In genomic region chr6:25253371-25253770, GRCh38 we compare ENCODE assay signal across 25 cellular contexts. TPM values are rescaled to one million over a fixed set of nuclear protein-coding genes. Genes with fewer than 3 reads are reported as not detected.
DNase-seq lines count a peak whose midpoint lies in the region; ATAC-seq, FAIRE-seq and TF ChIP-seq lines count a peak whose summit lies in the region.
"Had no signal": no experiment of that assay in that cellular context is flagged by ENCODE, and none has a peak within 500 bp of the region (broad histone marks: within the 10 kb centered on the region; RNA-seq: fewer than 3 reads in every experiment).

No MANE protein-coding gene starts in this region.

- DNase-seq in DMS 273 (lab: John Stamatoyannopoulos, UW; ENCODE audit: unreplicated experiment) (peak; percentile 27), DMS 273 treated with DMSO at 0.1 percent for 48 hours (lab: John Stamatoyannopoulos, UW) (no peak), NCI-H1105 treated with DMSO at 0.1 percent for 48 hours (lab: John Stamatoyannopoulos, UW) (peak; percentile 96), NCI-H446 treated with DMSO at 0.1 percent for 48 hours (lab: John Stamatoyannopoulos, UW) (peak; percentile 34), bronchial epithelial cell (ENCODE audit: low read depth) (peak; percentile 47), RPMI8226 (no peak), urothelium cell line (ENCODE audit: low spot score) (no peak)
- no peak for DNase-seq in stimulated activated effector memory CD8-positive, alpha-beta T cell treated with anti-CD3 and anti-CD28 coated beads, Interleukin-12 subunit alpha, Interleukin-12 subunit beta, amount 100 ng/mL, for 72 hours (ENCODE audit: low spot score in 2 of 2)
- DNase-seq: activated CD4-positive, alpha-beta T cell treated with anti-CD3 and anti-CD28 coated beads for 48 hours; activated naive CD4-positive, alpha-beta T cell; activated T-cell treated with anti-CD3 and anti-CD28 coated beads, Interleukin-2, amount 50 U/mL, for 4 hours; CD4-positive, alpha-beta T cell; effector CD4-positive, alpha-beta T cell; GF-D8; heart left ventricle; KBM-7; left cardiac atrium; mesenchymal stem cell; MV-4-11; NCI-H510A had no signal

- H3K27ac Mint-ChIP-seq in stimulated activated effector memory CD8-positive, alpha-beta T cell treated with anti-CD3 and anti-CD28 coated beads, Interleukin-12 subunit alpha, Interleukin-12 subunit beta, amount 100 ng/mL, for 72 hours: no peak overlapping the region
- H3K27ac Mint-ChIP-seq: brain; CD4-positive, alpha-beta T cell; type B pancreatic cell had no signal

- ATAC-seq in stimulated activated effector memory CD8-positive, alpha-beta T cell treated with anti-CD3 and anti-CD28 coated beads, Interleukin-12 subunit alpha, Interleukin-12 subunit beta, amount 100 ng/mL, for 72 hours: no peak
- ATAC-seq: activated T-cell treated with anti-CD3 and anti-CD28 coated beads, Interleukin-2, amount 50 U/mL, for 4 hours; heart left ventricle; left cardiac atrium had no signal

- no peaks in the 10 kb centered on the region for H3K9me3 Mint-ChIP-seq in stimulated activated effector memory CD8-positive, alpha-beta T cell treated with anti-CD3 and anti-CD28 coated beads, Interleukin-12 subunit alpha, Interleukin-12 subunit beta, amount 100 ng/mL, for 72 hours
- H3K9me3 Mint-ChIP-seq: activated T-cell treated with anti-CD3 and anti-CD28 coated beads, Interleukin-2, amount 50 U/mL, for 4 hours; brain; CD4-positive, alpha-beta T cell; type B pancreatic cell had no signal

- no peak for TF ChIP-seq CTCF in bronchial epithelial cell (IDR thresholded peaks at IDR 0.05; ENCODE audit: insufficient read depth, low read length, severe bottlenecking)

- no peaks in the 10 kb centered on the region for H3K36me3 Mint-ChIP-seq in stimulated activated effector memory CD8-positive, alpha-beta T cell treated with anti-CD3 and anti-CD28 coated beads, Interleukin-12 subunit alpha, Interleukin-12 subunit beta, amount 100 ng/mL, for 72 hours
- H3K36me3 Mint-ChIP-seq: brain, type B pancreatic cell had no signal

- no peak overlapping the region for H3K4me3 ChIP-seq in bronchial epithelial cell (ENCODE audit: low read depth, low read length)
- H3K4me3 ChIP-seq: heart left ventricle, SK-N-MC had no signal

- no peaks in the 10 kb centered on the region for H3K4me1 Mint-ChIP-seq in stimulated activated effector memory CD8-positive, alpha-beta T cell treated with anti-CD3 and anti-CD28 coated beads, Interleukin-12 subunit alpha, Interleukin-12 subunit beta, amount 100 ng/mL, for 72 hours

- no peaks in the 10 kb centered on the region for H3K36me3 ChIP-seq in bronchial epithelial cell (ENCODE audit: control insufficient read depth, insufficient read depth, low read length)
- H3K36me3 ChIP-seq: heart left ventricle had no signal

- H3K4me3 Mint-ChIP-seq in stimulated activated effector memory CD8-positive, alpha-beta T cell treated with anti-CD3 and anti-CD28 coated beads, Interleukin-12 subunit alpha, Interleukin-12 subunit beta, amount 100 ng/mL, for 72 hours: no peak overlapping the region
- H3K4me3 Mint-ChIP-seq: activated T-cell treated with anti-CD3 and anti-CD28 coated beads, Interleukin-2, amount 50 U/mL, for 4 hours; brain; CD4-positive, alpha-beta T cell; type B pancreatic cell had no signal

- no peak for FAIRE-seq in bronchial epithelial cell (lab: Jason Lieb, UNC)
- no peak for FAIRE-seq in urothelium cell line (lab: Jason Lieb, UNC)
- FAIRE-seq: GM18507, RCC 7860 had no signal

- H3K27me3 ChIP-seq in bronchial epithelial cell (ENCODE audit: control insufficient read depth, insufficient read depth, low read length): no peaks in the 10 kb centered on the region
- H3K27me3 ChIP-seq: heart left ventricle had no signal

RNA-seq across cellular contexts. Expression of gene CARMIL1, which starts 25.8 kb away (rescaled TPM):
- 12.1 and 13.7 TPM in 2 replicates for total RNA-seq in bronchial epithelial cell

Comparison
In these comparisons a context has a peak if more than half of its experiments do, and no peak if none do; other contexts are left out.
1. DNase-seq: peak in DMS 273 (single experiment), NCI-H1105 treated with DMSO at 0.1 percent for 48 hours (single experiment), NCI-H446 treated with DMSO at 0.1 percent for 48 hours (single experiment) and bronchial epithelial cell (single experiment); none in DMS 273 treated with DMSO at 0.1 percent for 48 hours (single experiment), RPMI8226 (single experiment), urothelium cell line (single experiment) and stimulated activated effector memory CD8-positive, alpha-beta T cell treated with anti-CD3 and anti-CD28 coated beads, Interleukin-12 subunit alpha, Interleukin-12 subunit beta, amount 100 ng/mL, for 72 hours (0 of 2).